Comparison of ENCODE assay signal across 8 cellular contexts in the genomic region with DNA sequence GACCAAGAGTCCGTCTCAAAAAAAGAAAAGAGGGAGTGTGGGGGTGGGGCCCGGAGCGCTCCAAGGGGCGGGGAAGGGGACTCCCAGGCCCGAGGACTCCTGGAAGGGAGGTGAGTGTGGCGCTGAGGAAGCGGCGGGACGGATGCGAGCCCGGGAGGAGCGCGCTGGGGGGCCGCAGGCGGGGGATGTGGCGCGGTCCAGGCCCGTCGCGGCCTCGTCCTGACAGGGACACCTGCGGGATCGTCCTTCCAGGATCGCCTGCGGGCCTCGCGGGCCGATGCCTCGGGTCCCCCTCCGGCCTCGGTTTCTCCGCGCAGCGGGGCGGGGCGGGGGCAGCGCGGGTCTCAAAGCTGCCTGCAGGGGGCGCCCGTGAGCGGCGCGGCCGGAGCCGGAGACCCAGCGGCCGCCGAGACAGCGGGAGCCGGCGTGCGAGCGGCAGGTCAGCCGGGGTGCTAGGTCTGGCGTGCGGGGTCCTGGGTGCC.
A peak's percentile ranks its signal among the peaks of the same experiment; 100 is the strongest.
DNase-seq lines count a peak whose midpoint lies in the region; ATAC-seq, FAIRE-seq and TF ChIP-seq lines count a peak whose summit lies in the region.

No MANE protein-coding gene starts in this region.

- peaks cover 14% of the 10 kb centered on the region for H3K27me3 Mint-ChIP-seq in T-helper 2 cell treated with Interferon-gamma antibody and Interleukin-4, amounts not matched to agents 5 μg/mL and 100 μg/mL, for 36 hours (ENCODE audit: low read depth)

- H3K27ac Mint-ChIP-seq in T-helper 2 cell treated with Interferon-gamma antibody and Interleukin-4, amounts not matched to agents 5 μg/mL and 100 μg/mL, for 36 hours: no peak overlapping the region

- no peak for DNase-seq in AG04449 (ENCODE audit: low read depth, low spot score)
- peak; percentile 65 for DNase-seq in H54 (ENCODE audit: insufficient read length, low spot score)
- DNase-seq in T-helper 2 cell treated with Interferon-gamma antibody and Interleukin-4, amounts not matched to agents 5 μg/mL and 100 μg/mL, for 36 hours (ENCODE audit: low spot score): peak; percentile 70
- peak; percentile 70 for DNase-seq in astrocyte of the hippocampus (ENCODE audit: low read depth, low spot score)
- peak; percentile 93 for DNase-seq in iPS-NIHi11 (ENCODE audit: low spot score)
- peak in 3 of 4 experiments; percentile 42 to 61 (median 53) for DNase-seq in stimulated activated CD4-positive, alpha-beta T cell treated with anti-CD3 and anti-CD28 coated beads, Interleukin-1b, Interleukin-23, amount 100 ng/mL, for 24 hours (ENCODE audit: low read depth in 4 of 4, low spot score in 1 of 4)

- no peaks in the 10 kb centered on the region for H3K36me3 Mint-ChIP-seq in T-helper 2 cell treated with Interferon-gamma antibody and Interleukin-4, amounts not matched to agents 5 μg/mL and 100 μg/mL, for 36 hours (ENCODE audit: low read depth)

- ATAC-seq in GM19455 (IDR thresholded peaks at IDR 0.05; ENCODE audit: unreplicated experiment) (no peak), HG03457 (IDR thresholded peaks at IDR 0.05; ENCODE audit: unreplicated experiment) (no peak)

- peak overlapping the region; percentile 52 for H3K4me3 Mint-ChIP-seq in T-helper 2 cell treated with Interferon-gamma antibody and Interleukin-4, amounts not matched to agents 5 μg/mL and 100 μg/mL, for 36 hours

- H3K4me1 Mint-ChIP-seq in T-helper 2 cell treated with Interferon-gamma antibody and Interleukin-4, amounts not matched to agents 5 μg/mL and 100 μg/mL, for 36 hours (ENCODE audit: low read depth): peaks cover 31% of the 10 kb centered on the region

- TF ChIP-seq CTCF in AG04449 (IDR thresholded peaks at IDR 0.05; ENCODE audit: insufficient read depth, low read length, missing control alignments): peak; percentile 80

- H3K4me3 ChIP-seq in AG04449 (ENCODE audit: low read depth, low read length): peak overlapping the region; percentile 57

- no peaks in the 10 kb centered on the region for H3K9me3 Mint-ChIP-seq in T-helper 2 cell treated with Interferon-gamma antibody and Interleukin-4, amounts not matched to agents 5 μg/mL and 100 μg/mL, for 36 hours

- TF ChIP-seq POLR2A in H54 (IDR thresholded peaks at IDR 0.05; ENCODE audit: low read depth, low read length): no peak

- POLR2A ChIA-PET in AG04449 (lab: Yijun Ruan, JAX): no interaction called here

- CTCF ChIA-PET in AG04449 (lab: Yijun Ruan, JAX): interaction anchor here (0.7 to 6.4 kb wide), 26 partner anchors 9 to 104 kb away, joined by 3 to 63 read pairs (median 6); no protein-coding TSS in a partner anchor

- FAIRE-seq in H54 (lab: Jason Lieb, UNC): no peak
